Comparison of ENCODE assay signal across 8 cellular contexts in genomic region chr7:142808802-142809583, GRCh38. TPM values are rescaled to one million over a fixed set of nuclear protein-coding genes. Genes with fewer than 3 reads are reported as not detected.
A peak's percentile ranks its signal among the peaks of the same experiment; 100 is the strongest.
DNase-seq lines count a peak whose midpoint lies in the region; ATAC-seq and TF ChIP-seq lines count a peak whose summit lies in the region.

No MANE protein-coding gene starts in this region.

- no peaks in the 10 kb centered on the region for H3K4me1 ChIP-seq in mesenchymal stem cell (ENCODE audit: control insufficient read depth, insufficient read depth, low read depth, low read length)
- no peaks in the 10 kb centered on the region for H3K4me1 ChIP-seq in upper lobe of right lung

- H3K4ac ChIP-seq in mesenchymal stem cell (ENCODE audit: low read depth in 1 of 2, low read length in 2 of 2), result no peak overlapping the region

- H2AK5ac ChIP-seq in mesenchymal stem cell (ENCODE audit: low read length, severe bottlenecking), result no peak overlapping the region

- H3K36me3 ChIP-seq in mesenchymal stem cell (ENCODE audit: control insufficient read depth in 1 of 2, insufficient read depth in 2 of 2, low read depth in 1 of 2, low read length in 2 of 2), result no peaks in the 10 kb centered on the region
- H3K36me3 ChIP-seq in upper lobe of right lung, result no peaks in the 10 kb centered on the region

- H3K9me3 ChIP-seq in mesenchymal stem cell (ENCODE audit: control insufficient read depth, low read length) (no peaks in the 10 kb centered on the region), upper lobe of right lung (no peaks in the 10 kb centered on the region)

- H3K27me3 ChIP-seq in mesenchymal stem cell (ENCODE audit: control insufficient read depth in 1 of 2, insufficient read depth in 1 of 2, low read length in 2 of 2), result peaks cover 19 to 72% of the 10 kb centered on the region in 2 experiments
- peaks cover 6% of the 10 kb centered on the region for H3K27me3 ChIP-seq in upper lobe of right lung

- H4K91ac ChIP-seq in mesenchymal stem cell (ENCODE audit: low read length), result no peak overlapping the region

- H3K4me1 Mint-ChIP-seq in activated T-cell treated with anti-CD3 and anti-CD28 coated beads, Interleukin-2, amount 50 U/mL, for 72 hours (ENCODE audit: low read depth), result peaks cover 99% of the 10 kb centered on the region

- intact Hi-C loops in upper lobe of right lung (cut with DNase I), result no loop called here

- H2BK120ac ChIP-seq in mesenchymal stem cell (ENCODE audit: low read depth, low read length), result no peak overlapping the region

- TF ChIP-seq CTCF in upper lobe of right lung (IDR thresholded peaks at IDR 0.05), result no peak

- DNase-seq in GDM1 (lab: John Stamatoyannopoulos, UW) (peak; percentile 16), M059J (ENCODE audit: low read depth) (peak; percentile 88), mesenchymal stem cell (peak; percentile 27), upper lobe of right lung (no peak), NCI-H1092 (lab: John Stamatoyannopoulos, UW) (no peak), NCI-H146 treated with DMSO at 0.1 percent for 48 hours (lab: John Stamatoyannopoulos, UW; ENCODE audit: unreplicated experiment) (no peak)
- DNase-seq in activated T-cell treated with anti-CD3 and anti-CD28 coated beads, Interleukin-2, amount 50 U/mL, for 72 hours, result peak; percentile 93 to 96

- no peaks in the 10 kb centered on the region for H3K9me3 Mint-ChIP-seq in activated T-cell treated with anti-CD3 and anti-CD28 coated beads, Interleukin-2, amount 50 U/mL, for 72 hours

- no peak overlapping the region for H3K23ac ChIP-seq in mesenchymal stem cell (ENCODE audit: low read length in 2 of 2)

- H2AFZ ChIP-seq in mesenchymal stem cell (ENCODE audit: low read depth, low read length), result no peak overlapping the region

- 28% methylated on average over 2 of the region's 6 CpGs for WGBS in mesenchymal stem cell

- H3K14ac ChIP-seq in mesenchymal stem cell (ENCODE audit: low read length in 2 of 2), result no peak overlapping the region

- no peaks in the 10 kb centered on the region for H3K36me3 Mint-ChIP-seq in activated T-cell treated with anti-CD3 and anti-CD28 coated beads, Interleukin-2, amount 50 U/mL, for 72 hours (ENCODE audit: insufficient read depth in 2 of 2)

- H2BK15ac ChIP-seq in mesenchymal stem cell (ENCODE audit: low read depth, poor library complexity, severe bottlenecking), result no peak overlapping the region

- no peak overlapping the region for H3K18ac ChIP-seq in mesenchymal stem cell (ENCODE audit: low read depth in 1 of 2, low read length in 2 of 2)

- no peaks in the 10 kb centered on the region for H3K27me3 Mint-ChIP-seq in activated T-cell treated with anti-CD3 and anti-CD28 coated beads, Interleukin-2, amount 50 U/mL, for 72 hours (ENCODE audit: low read depth)

- H3K27ac ChIP-seq in mesenchymal stem cell (ENCODE audit: low read length, poor library complexity, severe bottlenecking) (no peak overlapping the region), upper lobe of right lung (peak overlapping the region; percentile 51)

- no peak overlapping the region for H3K4me2 ChIP-seq in mesenchymal stem cell (ENCODE audit: low read length, poor library complexity, severe bottlenecking)

- H3K79me1 ChIP-seq in mesenchymal stem cell (replicated peaks; ENCODE audit: low read length, poor library complexity, severe bottlenecking), result no peaks in the 10 kb centered on the region

- H2BK5ac ChIP-seq in mesenchymal stem cell (ENCODE audit: low read depth, low read length, poor library complexity, severe bottlenecking), result no peak overlapping the region

- ATAC-seq in GM21619 (IDR thresholded peaks at IDR 0.05; ENCODE audit: unreplicated experiment), result peak; percentile 82
- peak; percentile 76 to 78 for ATAC-seq in activated T-cell treated with anti-CD3 and anti-CD28 coated beads, Interleukin-2, amount 50 U/mL, for 72 hours (replicated peaks in 1 of 2)
- peak; percentile 70 for ATAC-seq in upper lobe of right lung

- H4K8ac ChIP-seq in mesenchymal stem cell (ENCODE audit: low read length), result no peak overlapping the region

- no peak overlapping the region for H3K4me3 ChIP-seq in mesenchymal stem cell (ENCODE audit: insufficient read depth in 1 of 2, low read depth in 1 of 2, low read length in 2 of 2)
- no peak overlapping the region for H3K4me3 ChIP-seq in upper lobe of right lung

- peak overlapping the region; percentile 97 for H3K27ac Mint-ChIP-seq in activated T-cell treated with anti-CD3 and anti-CD28 coated beads, Interleukin-2, amount 50 U/mL, for 72 hours

- no peak overlapping the region for H2BK12ac ChIP-seq in mesenchymal stem cell (ENCODE audit: low read length in 2 of 2)

- peak overlapping the region; percentile 76 to 94 for H3K4me3 Mint-ChIP-seq in activated T-cell treated with anti-CD3 and anti-CD28 coated beads, Interleukin-2, amount 50 U/mL, for 72 hours

- no peak overlapping the region for H3K9ac ChIP-seq in mesenchymal stem cell (ENCODE audit: low read length)

RNA-seq across cellular contexts. Expression of gene PRSS2, which starts 38.2 kb away (rescaled TPM):
- total RNA-seq in M059J (2014; rRNA removed; shearing (Covaris generic)), result not detected in 2 replicates
- not detected for total RNA-seq in activated T-cell treated with anti-CD3 and anti-CD28 coated beads, Interleukin-2, amount 50 U/mL, for 72 hours
- not detected for polyA plus RNA-seq in mesenchymal stem cell (2013, experiment 1 of 2)
- not detected for polyA plus RNA-seq in mesenchymal stem cell (2013, experiment 2 of 2)
- not detected for total RNA-seq in upper lobe of right lung

RNA-seq across cellular contexts. Expression of gene EPHB6, which starts 45.9 kb away (rescaled TPM):
- 0.02 TPM in 1 of 2 replicates, not detected in the other for total RNA-seq in M059J (2014; rRNA removed; shearing (Covaris generic))
- total RNA-seq in activated T-cell treated with anti-CD3 and anti-CD28 coated beads, Interleukin-2, amount 50 U/mL, for 72 hours, result 10 to 100 TPM; 10.9 to 13.6 TPM
- 0.33 TPM for polyA plus RNA-seq in mesenchymal stem cell (2013, experiment 1 of 2)
- polyA plus RNA-seq in mesenchymal stem cell (2013, experiment 2 of 2), result 0.67 TPM
- 12.8 TPM for total RNA-seq in upper lobe of right lung

RNA-seq across cellular contexts. Expression of gene PRSS1, which starts 59.7 kb away (rescaled TPM):
- not detected in 2 replicates for total RNA-seq in M059J (2014; rRNA removed; shearing (Covaris generic))
- total RNA-seq in activated T-cell treated with anti-CD3 and anti-CD28 coated beads, Interleukin-2, amount 50 U/mL, for 72 hours, result not detected
- not detected for polyA plus RNA-seq in mesenchymal stem cell (2013, experiment 1 of 2)
- polyA plus RNA-seq in mesenchymal stem cell (2013, experiment 2 of 2), result not detected
- total RNA-seq in upper lobe of right lung, result not detected

Comparison
In these comparisons a context has a peak if more than half of its experiments do, and no peak if none do; other contexts are left out.
1. DNase-seq: peak in GDM1 (single experiment), M059J (single experiment), activated T-cell treated with anti-CD3 and anti-CD28 coated beads, Interleukin-2, amount 50 U/mL, for 72 hours (2 of 2) and mesenchymal stem cell (single experiment); none in upper lobe of right lung (single experiment), NCI-H1092 (single experiment) and NCI-H146 treated with DMSO at 0.1 percent for 48 hours (single experiment).
2. RNA of gene EPHB6, which starts 45.9 kb away (total RNA-seq): 10.9 to 13.6 TPM in activated T-cell treated with anti-CD3 and anti-CD28 coated beads, Interleukin-2, amount 50 U/mL, for 72 hours and 12.8 TPM in upper lobe of right lung (single experiment); 0.02 TPM in M059J; every median in the first group is over 10 times any median in the second.
3. Peak in every context shown above with its lines, with median percentiles within 50 percentile points of each other: ATAC-seq.